6 cellular contexts compared by ENCODE assay signal in genomic region chr17:39168503-39168902, GRCh38. TPM values are rescaled to one million over a fixed set of nuclear protein-coding genes. Genes with fewer than 3 reads are reported as not detected.
"Had no signal": no experiment of that assay in that cellular context is flagged by ENCODE, and none has a peak within 500 bp of the region (broad histone marks: within the 10 kb centered on the region; RNA-seq: fewer than 3 reads in every experiment).

No MANE protein-coding gene starts in this region.

RNA-seq across cellular contexts. Expression of gene ARL5C, which starts 2.5 kb away (rescaled TPM):
- total RNA-seq: HT1080, M059J, PC-3, SK-MEL-5 had no signal
- polyA plus RNA-seq: IgD-negative memory B cell, SK-N-SH had no signal

RNA-seq across cellular contexts. Expression of gene PLXDC1, which starts 17.1 kb away (rescaled TPM):
- total RNA-seq: PC-3 had no signal
- polyA plus RNA-seq: IgD-negative memory B cell had no signal

RNA-seq across cellular contexts. Expression of gene STAC2, which starts 57.2 kb away (rescaled TPM):
- total RNA-seq: HT1080, PC-3, SK-MEL-5 had no signal
- polyA plus RNA-seq: IgD-negative memory B cell had no signal
